In the genomic region with DNA sequence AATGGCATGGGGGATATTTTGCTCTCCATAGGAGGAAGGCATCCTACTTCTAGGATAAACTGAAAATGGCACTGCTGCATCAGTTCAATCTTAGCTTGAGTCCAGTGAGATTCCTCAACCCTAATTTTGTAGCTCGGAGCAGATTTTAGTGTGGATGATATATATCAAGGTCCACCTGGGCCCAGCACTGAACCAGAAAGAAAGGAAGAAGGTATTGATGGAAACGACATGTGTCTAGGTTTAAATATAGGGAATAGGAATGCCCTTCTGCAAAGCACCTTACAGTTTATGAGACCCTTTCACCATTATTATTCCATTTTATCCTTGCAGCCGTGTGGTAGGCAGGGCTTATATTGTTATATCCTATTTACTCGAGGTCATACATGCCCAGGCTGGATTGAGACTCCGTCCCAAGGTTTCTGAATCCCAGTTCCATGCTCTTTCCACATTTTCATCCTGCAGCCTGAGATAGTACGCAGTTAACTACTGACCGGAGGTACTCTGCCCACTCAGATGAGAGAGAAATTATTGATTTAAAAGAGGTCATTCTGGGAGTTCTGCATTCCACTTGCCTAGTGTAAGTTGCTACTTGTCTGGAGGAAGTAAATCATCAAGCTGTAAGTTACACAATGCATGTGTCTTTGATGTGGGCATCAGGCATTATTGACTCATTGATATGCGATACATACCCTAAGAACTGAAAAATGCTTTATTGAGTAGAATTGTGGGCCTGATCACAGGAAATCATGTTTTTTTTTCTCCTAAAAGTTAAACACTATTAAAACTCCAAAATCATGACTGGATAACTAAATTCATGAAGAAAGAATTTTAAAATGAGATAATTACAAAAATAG, we compare ENCODE assay signal across 1 cellular context.
TF ChIP-seq lines count a peak whose summit lies in the region.

No MANE protein-coding gene starts in this region.

TF ChIP-seq in HepG2, 621 proteins besides CTCF, POLR2A, EP300 and RAD21 (continued from another document and continues in another):
- TF ChIP-seq NFE2L1 (CRISPR knock-in tag; IDR thresholded peaks at IDR 0.05; ENCODE audit: borderline replicate concordance) (no peak), ZNF451 (CRISPR knock-in tag; IDR thresholded peaks at IDR 0.05) (peak; percentile 50; the same call in 1 of the 2 replicates), FOXA3 (CRISPR knock-in tag; IDR thresholded peaks at IDR 0.05) (peak; percentile 100), CHCHD3 (CRISPR knock-in tag; IDR thresholded peaks at IDR 0.05) (no peak), NCOA1 (CRISPR knock-in tag; IDR thresholded peaks at IDR 0.05) (peak; percentile 69; the same call in 1 of the 2 replicates), GLI4 (CRISPR knock-in tag; IDR thresholded peaks at IDR 0.05; ENCODE audit: borderline replicate concordance) (no peak), RORA (CRISPR knock-in tag; IDR thresholded peaks at IDR 0.05) (no peak), ZFP1 (CRISPR knock-in tag; IDR thresholded peaks at IDR 0.05) (peak; percentile 96), MED1 (CRISPR knock-in tag; IDR thresholded peaks at IDR 0.05) (peak; percentile 100), TAF15 (IDR thresholded peaks at IDR 0.05; ENCODE audit: low read depth, low read length, poor library complexity, severe bottlenecking) (no peak), NR2C2 (CRISPR knock-in tag; IDR thresholded peaks at IDR 0.05; ENCODE audit: borderline replicate concordance) (peak; percentile 88), GABPA (IDR thresholded peaks at IDR 0.05; ENCODE audit: low read depth, low read length) (no peak), GABPA (CRISPR knock-in tag; IDR thresholded peaks at IDR 0.05; ENCODE audit: low read depth) (peak; percentile 80), ZNF781 (CRISPR knock-in tag; IDR thresholded peaks at IDR 0.05; ENCODE audit: borderline replicate concordance, not compliant biosample characterization) (peak; percentile 81), ZNF431 (CRISPR knock-in tag; IDR thresholded peaks at IDR 0.05; ENCODE audit: borderline replicate concordance, low read depth) (peak; percentile 55; the same call in 1 of the 2 replicates), BCL6 (CRISPR knock-in tag; IDR thresholded peaks at IDR 0.05) (peak; percentile 97), MBD4 (IDR thresholded peaks at IDR 0.05; ENCODE audit: borderline replicate concordance, low read length) (peak; percentile 99), ZNF570 (CRISPR knock-in tag; IDR thresholded peaks at IDR 0.05; ENCODE audit: borderline replicate concordance) (no peak), KLF12 (CRISPR knock-in tag; IDR thresholded peaks at IDR 0.05; ENCODE audit: borderline replicate concordance) (0 out of 2 replicates have a peak, but pooled peaks have one; percentile 20), NCOR1 (IDR thresholded peaks at IDR 0.05; ENCODE audit: borderline replicate concordance, low read length) (peak; percentile 99), ZNF251 (CRISPR knock-in tag; IDR thresholded peaks at IDR 0.05) (no peak), HHEX (CRISPR knock-in tag; IDR thresholded peaks at IDR 0.05) (peak; percentile 94), ZNF124 (CRISPR knock-in tag; IDR thresholded peaks at IDR 0.05) (peak; percentile 88), MEIS2 (CRISPR knock-in tag; IDR thresholded peaks at IDR 0.05) (peak; percentile 99), YEATS4 (CRISPR knock-in tag; IDR thresholded peaks at IDR 0.05; ENCODE audit: borderline replicate concordance) (no peak; the same call in 1 of the 2 replicates), FLYWCH1 (CRISPR knock-in tag; IDR thresholded peaks at IDR 0.05) (peak; percentile 81; the same call in 1 of the 2 replicates), ZSCAN21 (CRISPR knock-in tag; IDR thresholded peaks at IDR 0.05; ENCODE audit: borderline replicate concordance) (peak; percentile 89), NFATC3 (CRISPR knock-in tag; IDR thresholded peaks at IDR 0.05) (no peak), PPARG (CRISPR knock-in tag; conservative IDR thresholded peaks at IDR 0.05) (peak; percentile 91), JUNB (CRISPR knock-in tag; IDR thresholded peaks at IDR 0.05; ENCODE audit: borderline replicate concordance) (peak; percentile 90; the same call in 1 of the 2 replicates), KLF13 (CRISPR knock-in tag; IDR thresholded peaks at IDR 0.05) (no peak), ZNF143 (CRISPR knock-in tag; IDR thresholded peaks at IDR 0.05) (peak; percentile 82), ZSCAN22 (CRISPR knock-in tag; IDR thresholded peaks at IDR 0.05) (no peak), YY1 (IDR thresholded peaks at IDR 0.05; ENCODE audit: insufficient read depth, insufficient replicate concordance, low read depth, low read length) (peak; percentile 25), SP140L (CRISPR knock-in tag; IDR thresholded peaks at IDR 0.05; ENCODE audit: borderline replicate concordance) (peak; percentile 90; the same call in 1 of the 2 replicates), ZNF83 (CRISPR knock-in tag; IDR thresholded peaks at IDR 0.05; ENCODE audit: borderline replicate concordance) (no peak), HDAC1 (CRISPR knock-in tag; IDR thresholded peaks at IDR 0.05) (peak; percentile 97), XRCC5 (optimal IDR thresholded peaks at IDR 0.05; ENCODE audit: low read length) (no peak), PHF8 (CRISPR knock-in tag; IDR thresholded peaks at IDR 0.05) (no peak), MEF2D (CRISPR knock-in tag; IDR thresholded peaks at IDR 0.05) (peak; percentile 96), TOPORS (CRISPR knock-in tag; IDR thresholded peaks at IDR 0.05) (peak; percentile 67; the same call in 1 of the 2 replicates), GTF3A (CRISPR knock-in tag; conservative IDR thresholded peaks at IDR 0.05) (0 out of 2 replicates have a peak, but pooled peaks have one; percentile 36), NRL (CRISPR knock-in tag; IDR thresholded peaks at IDR 0.05; ENCODE audit: borderline replicate concordance) (no peak), HNRNPL (IDR thresholded peaks at IDR 0.05; ENCODE audit: low read depth, low read length) (no peak), ZNF772 (CRISPR knock-in tag; IDR thresholded peaks at IDR 0.05) (peak; percentile 74), HMG20A (CRISPR knock-in tag; IDR thresholded peaks at IDR 0.05; ENCODE audit: borderline replicate concordance) (peak; percentile 100), RBM22 (optimal IDR thresholded peaks at IDR 0.05; ENCODE audit: low read length) (no peak), ISL2 (CRISPR knock-in tag; IDR thresholded peaks at IDR 0.05) (peak; percentile 100), ZNF878 (CRISPR knock-in tag; IDR thresholded peaks at IDR 0.05) (peak; percentile 60; the same call in 1 of the 2 replicates)
- TF ChIP-seq, protein P1, sequence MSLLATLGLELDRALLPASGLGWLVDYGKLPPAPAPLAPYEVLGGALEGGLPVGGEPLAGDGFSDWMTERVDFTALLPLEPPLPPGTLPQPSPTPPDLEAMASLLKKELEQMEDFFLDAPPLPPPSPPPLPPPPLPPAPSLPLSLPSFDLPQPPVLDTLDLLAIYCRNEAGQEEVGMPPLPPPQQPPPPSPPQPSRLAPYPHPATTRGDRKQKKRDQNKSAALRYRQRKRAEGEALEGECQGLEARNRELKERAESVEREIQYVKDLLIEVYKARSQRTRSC (CRISPR knock-in tag; IDR thresholded peaks at IDR 0.05; ENCODE audit: low read depth): no peak
- TF ChIP-seq, protein P2, sequence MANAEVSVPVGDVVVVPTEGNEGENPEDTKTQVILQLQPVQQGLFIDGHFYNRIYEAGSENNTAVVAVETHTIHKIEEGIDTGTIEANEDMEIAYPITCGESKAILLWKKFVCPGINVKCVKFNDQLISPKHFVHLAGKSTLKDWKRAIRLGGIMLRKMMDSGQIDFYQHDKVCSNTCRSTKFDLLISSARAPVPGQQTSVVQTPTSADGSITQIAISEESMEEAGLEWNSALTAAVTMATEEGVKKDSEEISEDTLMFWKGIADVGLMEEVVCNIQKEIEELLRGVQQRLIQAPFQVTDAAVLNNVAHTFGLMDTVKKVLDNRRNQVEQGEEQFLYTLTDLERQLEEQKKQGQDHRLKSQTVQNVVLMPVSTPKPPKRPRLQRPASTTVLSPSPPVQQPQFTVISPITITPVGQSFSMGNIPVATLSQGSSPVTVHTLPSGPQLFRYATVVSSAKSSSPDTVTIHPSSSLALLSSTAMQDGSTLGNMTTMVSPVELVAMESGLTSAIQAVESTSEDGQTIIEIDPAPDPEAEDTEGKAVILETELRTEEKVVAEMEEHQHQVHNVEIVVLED (CRISPR knock-in tag; IDR thresholded peaks at IDR 0.05; ENCODE audit: borderline replicate concordance): peak; percentile 55; the same call in 1 of the 2 replicates
- TF ChIP-seq, protein P3, sequence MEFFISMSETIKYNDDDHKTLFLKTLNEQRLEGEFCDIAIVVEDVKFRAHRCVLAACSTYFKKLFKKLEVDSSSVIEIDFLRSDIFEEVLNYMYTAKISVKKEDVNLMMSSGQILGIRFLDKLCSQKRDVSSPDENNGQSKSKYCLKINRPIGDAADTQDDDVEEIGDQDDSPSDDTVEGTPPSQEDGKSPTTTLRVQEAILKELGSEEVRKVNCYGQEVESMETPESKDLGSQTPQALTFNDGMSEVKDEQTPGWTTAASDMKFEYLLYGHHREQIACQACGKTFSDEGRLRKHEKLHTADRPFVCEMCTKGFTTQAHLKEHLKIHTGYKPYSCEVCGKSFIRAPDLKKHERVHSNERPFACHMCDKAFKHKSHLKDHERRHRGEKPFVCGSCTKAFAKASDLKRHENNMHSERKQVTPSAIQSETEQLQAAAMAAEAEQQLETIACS (CRISPR knock-in tag; IDR thresholded peaks at IDR 0.05): no peak
- TF ChIP-seq, protein P4, sequence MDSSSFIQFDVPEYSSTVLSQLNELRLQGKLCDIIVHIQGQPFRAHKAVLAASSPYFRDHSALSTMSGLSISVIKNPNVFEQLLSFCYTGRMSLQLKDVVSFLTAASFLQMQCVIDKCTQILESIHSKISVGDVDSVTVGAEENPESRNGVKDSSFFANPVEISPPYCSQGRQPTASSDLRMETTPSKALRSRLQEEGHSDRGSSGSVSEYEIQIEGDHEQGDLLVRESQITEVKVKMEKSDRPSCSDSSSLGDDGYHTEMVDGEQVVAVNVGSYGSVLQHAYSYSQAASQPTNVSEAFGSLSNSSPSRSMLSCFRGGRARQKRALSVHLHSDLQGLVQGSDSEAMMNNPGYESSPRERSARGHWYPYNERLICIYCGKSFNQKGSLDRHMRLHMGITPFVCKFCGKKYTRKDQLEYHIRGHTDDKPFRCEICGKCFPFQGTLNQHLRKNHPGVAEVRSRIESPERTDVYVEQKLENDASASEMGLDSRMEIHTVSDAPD (CRISPR knock-in tag; IDR thresholded peaks at IDR 0.05): peak; percentile 77; the same call in 1 of the 2 replicates
- TF ChIP-seq, protein P5, sequence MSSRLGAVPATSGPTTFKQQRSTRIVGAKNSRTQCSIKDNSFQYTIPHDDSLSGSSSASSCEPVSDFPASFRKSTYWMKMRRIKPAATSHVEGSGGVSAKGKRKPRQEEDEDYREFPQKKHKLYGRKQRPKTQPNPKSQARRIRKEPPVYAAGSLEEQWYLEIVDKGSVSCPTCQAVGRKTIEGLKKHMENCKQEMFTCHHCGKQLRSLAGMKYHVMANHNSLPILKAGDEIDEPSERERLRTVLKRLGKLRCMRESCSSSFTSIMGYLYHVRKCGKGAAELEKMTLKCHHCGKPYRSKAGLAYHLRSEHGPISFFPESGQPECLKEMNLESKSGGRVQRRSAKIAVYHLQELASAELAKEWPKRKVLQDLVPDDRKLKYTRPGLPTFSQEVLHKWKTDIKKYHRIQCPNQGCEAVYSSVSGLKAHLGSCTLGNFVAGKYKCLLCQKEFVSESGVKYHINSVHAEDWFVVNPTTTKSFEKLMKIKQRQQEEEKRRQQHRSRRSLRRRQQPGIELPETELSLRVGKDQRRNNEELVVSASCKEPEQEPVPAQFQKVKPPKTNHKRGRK (CRISPR knock-in tag; IDR thresholded peaks at IDR 0.05): no peak
- TF ChIP-seq, protein P6, sequence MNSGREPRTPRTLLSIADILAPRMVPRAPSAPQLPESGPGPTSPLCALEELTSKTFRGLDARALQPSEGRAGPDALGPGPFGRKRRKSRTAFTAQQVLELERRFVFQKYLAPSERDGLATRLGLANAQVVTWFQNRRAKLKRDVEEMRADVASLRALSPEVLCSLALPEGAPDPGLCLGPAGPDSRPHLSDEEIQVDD (CRISPR knock-in tag; IDR thresholded peaks at IDR 0.05; ENCODE audit: borderline replicate concordance): no peak
- TF ChIP-seq, protein P7, sequence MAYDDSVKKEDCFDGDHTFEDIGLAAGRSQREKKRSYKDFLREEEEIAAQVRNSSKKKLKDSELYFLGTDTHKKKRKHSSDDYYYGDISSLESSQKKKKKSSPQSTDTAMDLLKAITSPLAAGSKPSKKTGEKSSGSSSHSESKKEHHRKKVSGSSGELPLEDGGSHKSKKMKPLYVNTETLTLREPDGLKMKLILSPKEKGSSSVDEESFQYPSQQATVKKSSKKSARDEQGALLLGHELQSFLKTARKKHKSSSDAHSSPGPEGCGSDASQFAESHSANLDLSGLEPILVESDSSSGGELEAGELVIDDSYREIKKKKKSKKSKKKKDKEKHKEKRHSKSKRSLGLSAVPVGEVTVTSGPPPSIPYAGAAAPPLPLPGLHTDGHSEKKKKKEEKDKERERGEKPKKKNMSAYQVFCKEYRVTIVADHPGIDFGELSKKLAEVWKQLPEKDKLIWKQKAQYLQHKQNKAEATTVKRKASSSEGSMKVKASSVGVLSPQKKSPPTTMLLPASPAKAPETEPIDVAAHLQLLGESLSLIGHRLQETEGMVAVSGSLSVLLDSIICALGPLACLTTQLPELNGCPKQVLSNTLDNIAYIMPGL (CRISPR knock-in tag; IDR thresholded peaks at IDR 0.05; ENCODE audit: borderline replicate concordance in 1 of 2, low read depth in 1 of 2): peak; percentile 50 to 88; a peak in 2 of 4 replicates
- TF ChIP-seq, protein P8, sequence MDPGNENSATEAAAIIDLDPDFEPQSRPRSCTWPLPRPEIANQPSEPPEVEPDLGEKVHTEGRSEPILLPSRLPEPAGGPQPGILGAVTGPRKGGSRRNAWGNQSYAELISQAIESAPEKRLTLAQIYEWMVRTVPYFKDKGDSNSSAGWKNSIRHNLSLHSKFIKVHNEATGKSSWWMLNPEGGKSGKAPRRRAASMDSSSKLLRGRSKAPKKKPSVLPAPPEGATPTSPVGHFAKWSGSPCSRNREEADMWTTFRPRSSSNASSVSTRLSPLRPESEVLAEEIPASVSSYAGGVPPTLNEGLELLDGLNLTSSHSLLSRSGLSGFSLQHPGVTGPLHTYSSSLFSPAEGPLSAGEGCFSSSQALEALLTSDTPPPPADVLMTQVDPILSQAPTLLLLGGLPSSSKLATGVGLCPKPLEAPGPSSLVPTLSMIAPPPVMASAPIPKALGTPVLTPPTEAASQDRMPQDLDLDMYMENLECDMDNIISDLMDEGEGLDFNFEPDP (CRISPR knock-in tag; conservative IDR thresholded peaks at IDR 0.05): no peak
- TF ChIP-seq, protein P9, sequence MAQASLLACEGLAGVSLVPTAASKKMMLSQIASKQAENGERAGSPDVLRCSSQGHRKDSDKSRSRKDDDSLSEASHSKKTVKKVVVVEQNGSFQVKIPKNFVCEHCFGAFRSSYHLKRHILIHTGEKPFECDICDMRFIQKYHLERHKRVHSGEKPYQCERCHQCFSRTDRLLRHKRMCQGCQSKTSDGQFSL (CRISPR knock-in tag; IDR thresholded peaks at IDR 0.05): no peak
- TF ChIP-seq, protein P10, sequence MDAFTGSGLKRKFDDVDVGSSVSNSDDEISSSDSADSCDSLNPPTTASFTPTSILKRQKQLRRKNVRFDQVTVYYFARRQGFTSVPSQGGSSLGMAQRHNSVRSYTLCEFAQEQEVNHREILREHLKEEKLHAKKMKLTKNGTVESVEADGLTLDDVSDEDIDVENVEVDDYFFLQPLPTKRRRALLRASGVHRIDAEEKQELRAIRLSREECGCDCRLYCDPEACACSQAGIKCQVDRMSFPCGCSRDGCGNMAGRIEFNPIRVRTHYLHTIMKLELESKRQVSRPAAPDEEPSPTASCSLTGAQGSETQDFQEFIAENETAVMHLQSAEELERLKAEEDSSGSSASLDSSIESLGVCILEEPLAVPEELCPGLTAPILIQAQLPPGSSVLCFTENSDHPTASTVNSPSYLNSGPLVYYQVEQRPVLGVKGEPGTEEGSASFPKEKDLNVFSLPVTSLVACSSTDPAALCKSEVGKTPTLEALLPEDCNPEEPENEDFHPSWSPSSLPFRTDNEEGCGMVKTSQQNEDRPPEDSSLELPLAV (CRISPR knock-in tag; conservative IDR thresholded peaks at IDR 0.05; ENCODE audit: low read depth): no peak
